ENCODE assay signal across 15 cellular contexts in genomic region chr10:74677951-74678350, GRCh38.
DNase-seq lines count a peak whose midpoint lies in the region; ATAC-seq and TF ChIP-seq lines count a peak whose summit lies in the region.
"Had no signal": no experiment of that assay in that cellular context is flagged by ENCODE, and none has a peak within 500 bp of the region (broad histone marks: within the 10 kb centered on the region; RNA-seq: fewer than 3 reads in every experiment).

No MANE protein-coding gene starts in this region.

- no peaks in the 10 kb centered on the region for H3K27me3 ChIP-seq in DOHH2 (ENCODE audit: control insufficient read depth, low read length)
- no peaks in the 10 kb centered on the region for H3K27me3 ChIP-seq in mesenchymal stem cell (ENCODE audit: control insufficient read depth in 1 of 2, insufficient read depth in 1 of 2, low read length in 2 of 2)

- no peak overlapping the region for H4K8ac ChIP-seq in mesenchymal stem cell (ENCODE audit: low read length)

- no peaks in the 10 kb centered on the region for H3K79me2 ChIP-seq in DOHH2 (ENCODE audit: control insufficient read depth, low read length)

- no peak overlapping the region for H2BK120ac ChIP-seq in mesenchymal stem cell (ENCODE audit: low read depth, low read length)

- no peak overlapping the region for H2BK5ac ChIP-seq in mesenchymal stem cell (ENCODE audit: low read depth, low read length, poor library complexity, severe bottlenecking)

- no peak overlapping the region for H3K9ac ChIP-seq in mesenchymal stem cell (ENCODE audit: low read length)

- DNase-seq in midbrain (lab: John Stamatoyannopoulos, UW) (no peak), mesenchymal stem cell (no peak), NCI-H187 treated with DMSO at 0.1 percent for 48 hours (lab: John Stamatoyannopoulos, UW) (no peak), NCI-H2196 treated with DMSO at 0.1 percent for 48 hours (lab: John Stamatoyannopoulos, UW; ENCODE audit: unreplicated experiment) (no peak)
- DNase-seq: amniotic stem cell; effector memory CD4-positive, alpha-beta T cell; head of caudate nucleus; stimulated activated CD4-positive, alpha-beta T cell treated with anti-CD3 and anti-CD28 coated beads, Interleukin-4, amount 100 ng/mL, for 1 hour; T-helper 2 cell had no signal

- no peak overlapping the region for H3K18ac ChIP-seq in mesenchymal stem cell (ENCODE audit: low read depth in 1 of 2, low read length in 2 of 2)

- H3K14ac ChIP-seq in mesenchymal stem cell (ENCODE audit: low read length in 2 of 2), result no peak overlapping the region

- H2BK15ac ChIP-seq in mesenchymal stem cell (ENCODE audit: low read depth, poor library complexity, severe bottlenecking), result no peak overlapping the region

- no peak overlapping the region for H2AK5ac ChIP-seq in mesenchymal stem cell (ENCODE audit: low read length, severe bottlenecking)

- H3K4me3 ChIP-seq in DOHH2 (ENCODE audit: low read length) (no peak overlapping the region), mesenchymal stem cell (ENCODE audit: insufficient read depth in 1 of 2, low read depth in 1 of 2, low read length in 2 of 2) (no peak overlapping the region)
- H3K4me3 ChIP-seq: thoracic aorta had no signal

- H2AFZ ChIP-seq in mesenchymal stem cell (ENCODE audit: low read depth, low read length), result no peak overlapping the region

- no peak overlapping the region for H4K91ac ChIP-seq in mesenchymal stem cell (ENCODE audit: low read length)

- peaks cover 51% of the 10 kb centered on the region for H3K4me1 ChIP-seq in DOHH2 (ENCODE audit: control insufficient read depth, low read length)
- no peaks in the 10 kb centered on the region for H3K4me1 ChIP-seq in mesenchymal stem cell (ENCODE audit: control insufficient read depth, insufficient read depth, low read depth, low read length)

- no peaks in the 10 kb centered on the region for H3K79me1 ChIP-seq in mesenchymal stem cell (replicated peaks; ENCODE audit: low read length, poor library complexity, severe bottlenecking)

- no peak overlapping the region for H3K4ac ChIP-seq in mesenchymal stem cell (ENCODE audit: low read depth in 1 of 2, low read length in 2 of 2)

- no peak overlapping the region for H3K23ac ChIP-seq in mesenchymal stem cell (ENCODE audit: low read length in 2 of 2)

- H2BK12ac ChIP-seq in mesenchymal stem cell (ENCODE audit: low read length in 2 of 2), result no peak overlapping the region

- H3K4me2 ChIP-seq in DOHH2 (ENCODE audit: low read length), result peak overlapping the region; percentile 4; the same call in 1 of the 2 replicates
- no peak overlapping the region for H3K4me2 ChIP-seq in mesenchymal stem cell (ENCODE audit: low read length, poor library complexity, severe bottlenecking)

- no peak for TF ChIP-seq CTCF in DOHH2 (IDR thresholded peaks at IDR 0.05; ENCODE audit: low read depth, low read length, poor library complexity, severe bottlenecking)

- H3K36me3 ChIP-seq in DOHH2 (ENCODE audit: control insufficient read depth, low read length) (peaks cover 11% of the 10 kb centered on the region), mesenchymal stem cell (ENCODE audit: control insufficient read depth in 1 of 2, insufficient read depth in 2 of 2, low read depth in 1 of 2, low read length in 2 of 2) (peaks cover 9 to 38% of the 10 kb centered on the region in 2 experiments)
- H3K36me3 ChIP-seq: thoracic aorta had no signal

- no peaks in the 10 kb centered on the region for H3K9me2 ChIP-seq in DOHH2 (replicated peaks; ENCODE audit: control insufficient read depth, low read length)

- ATAC-seq in GM18909 (IDR thresholded peaks at IDR 0.05; ENCODE audit: poor library complexity, unreplicated experiment) (peak; percentile 80), GM21825 (IDR thresholded peaks at IDR 0.05; ENCODE audit: unreplicated experiment) (peak; percentile 75), HG03196 (IDR thresholded peaks at IDR 0.05; ENCODE audit: unreplicated experiment) (peak; percentile 78)
- ATAC-seq: HCT116 had no signal

- H3F3A ChIP-seq in DOHH2 (ENCODE audit: control insufficient read depth, insufficient read depth), result peaks cover 7% of the 10 kb centered on the region; the same call in 1 of the 2 replicates

- H3K27ac ChIP-seq in DOHH2 (ENCODE audit: low read depth, low read length), result no peak overlapping the region
- no peak overlapping the region for H3K27ac ChIP-seq in mesenchymal stem cell (ENCODE audit: low read length, poor library complexity, severe bottlenecking)
- H3K27ac ChIP-seq: thoracic aorta had no signal

- H4K20me1 ChIP-seq in DOHH2 (ENCODE audit: control insufficient read depth, insufficient read depth, low read depth, low read length), result no peaks in the 10 kb centered on the region

- no CpG with 5 or more reads among the region's 1 CpG for WGBS in mesenchymal stem cell

- H3K9me3 ChIP-seq in DOHH2 (ENCODE audit: control insufficient read depth, insufficient read depth, low read length) (peaks cover 14% of the 10 kb centered on the region), mesenchymal stem cell (ENCODE audit: control insufficient read depth, low read length) (peaks cover 13% of the 10 kb centered on the region)
- H3K9me3 ChIP-seq: thoracic aorta had no signal
